ENCODE assay signal across 8 cellular contexts in genomic region chr17:5281814-5282638, GRCh38. TPM values are rescaled to one million over a fixed set of nuclear protein-coding genes. Genes with fewer than 3 reads are reported as not detected.
DNase-seq lines count a peak whose midpoint lies in the region; ATAC-seq, FAIRE-seq and TF ChIP-seq lines count a peak whose summit lies in the region.

A gene with protein sequence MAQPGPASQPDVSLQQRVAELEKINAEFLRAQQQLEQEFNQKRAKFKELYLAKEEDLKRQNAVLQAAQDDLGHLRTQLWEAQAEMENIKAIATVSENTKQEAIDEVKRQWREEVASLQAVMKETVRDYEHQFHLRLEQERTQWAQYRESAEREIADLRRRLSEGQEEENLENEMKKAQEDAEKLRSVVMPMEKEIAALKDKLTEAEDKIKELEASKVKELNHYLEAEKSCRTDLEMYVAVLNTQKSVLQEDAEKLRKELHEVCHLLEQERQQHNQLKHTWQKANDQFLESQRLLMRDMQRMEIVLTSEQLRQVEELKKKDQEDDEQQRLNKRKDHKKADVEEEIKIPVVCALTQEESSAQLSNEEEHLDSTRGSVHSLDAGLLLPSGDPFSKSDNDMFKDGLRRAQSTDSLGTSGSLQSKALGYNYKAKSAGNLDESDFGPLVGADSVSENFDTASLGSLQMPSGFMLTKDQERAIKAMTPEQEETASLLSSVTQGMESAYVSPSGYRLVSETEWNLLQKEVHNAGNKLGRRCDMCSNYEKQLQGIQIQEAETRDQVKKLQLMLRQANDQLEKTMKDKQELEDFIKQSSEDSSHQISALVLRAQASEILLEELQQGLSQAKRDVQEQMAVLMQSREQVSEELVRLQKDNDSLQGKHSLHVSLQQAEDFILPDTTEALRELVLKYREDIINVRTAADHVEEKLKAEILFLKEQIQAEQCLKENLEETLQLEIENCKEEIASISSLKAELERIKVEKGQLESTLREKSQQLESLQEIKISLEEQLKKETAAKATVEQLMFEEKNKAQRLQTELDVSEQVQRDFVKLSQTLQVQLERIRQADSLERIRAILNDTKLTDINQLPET (plus strand): TSS chr17:5282284. CDS start chr17:5282487, 203 bp downstream.

- peak; percentile 85 for DNase-seq in GM12892 (ENCODE audit: insufficient read length)
- peak; percentile 76 for DNase-seq in NCI-H2171 treated with DMSO at 0.1 percent for 48 hours (lab: John Stamatoyannopoulos, UW)
- peak; percentile 88 for DNase-seq in MCF 10A (ENCODE audit: unreplicated experiment)

- TF ChIP-seq CTCF in VCaP (conservative IDR thresholded peaks at IDR 0.05) (0 out of 2 replicates have a peak, but pooled peaks have one; percentile 6), MCF 10A (IDR thresholded peaks at IDR 0.05; ENCODE audit: unreplicated experiment) (no peak)

- no TSS peak for BruUV-seq in MCF 10A (replicated peaks; lab: Mats Ljungman, UMichigan)

- H3K4me3 ChIP-seq in iPS-18c (ENCODE audit: insufficient read depth, low read depth, low read length) (peak within 1 kb of the TSS; percentile 76), skeletal muscle tissue (ENCODE audit: low read length in 3 of 3) (peak within 1 kb of the TSS; percentile 78 to 90 (median 82))

- peak within 1 kb of the TSS; percentile 51 for H3K27ac Mint-ChIP-seq in MCF 10A (ENCODE audit: low read depth, unreplicated experiment)

- peaks cover 29 to 31% (median 29%) of the 10 kb centered on the region in 3 donors for H3K4me1 ChIP-seq in skeletal muscle tissue (ENCODE audit: control insufficient read depth in 3 of 3, insufficient read depth in 3 of 3, low read length in 3 of 3)

- peak within 1 kb of the TSS; percentile 80 to 87 (median 81) for H3K9ac ChIP-seq in skeletal muscle tissue (ENCODE audit: low read depth in 1 of 3, low read length in 3 of 3)

- no peaks in the 10 kb centered on the region for H3K9me3 Mint-ChIP-seq in MCF 10A (ENCODE audit: unreplicated experiment)

- H3K4me3 Mint-ChIP-seq in MCF 10A (ENCODE audit: unreplicated experiment) = peak within 1 kb of the TSS; percentile 74

- peaks cover 25% of the 10 kb centered on the region for H3K4me1 Mint-ChIP-seq in MCF 10A (ENCODE audit: insufficient read depth, unreplicated experiment)

- intact Hi-C loops in MCF 10A (cut with micrococcal nuclease) = no loop called here

- peak; percentile 94 for FAIRE-seq in GM12892 (lab: Jason Lieb, UNC)

- H3K36me3 ChIP-seq in skeletal muscle tissue (ENCODE audit: control insufficient read depth in 3 of 3, insufficient read depth in 3 of 3, low read length in 3 of 3) = no peaks in the 10 kb centered on the region

- POLR2A ChIA-PET in MCF 10A (lab: Yijun Ruan, JAX) = interaction anchor here (0.6 to 2.4 kb wide), 12 partner anchors 9 to 1371 kb away, joined by 3 to 10 read pairs (median 4); partner anchors contain the start of gene NUP88

- H3K27me3 Mint-ChIP-seq in MCF 10A (ENCODE audit: insufficient read depth, unreplicated experiment) = no peaks in the 10 kb centered on the region

- ATAC-seq in HG02943 (IDR thresholded peaks at IDR 0.05; ENCODE audit: low read depth, unreplicated experiment) = peak; percentile 59
- no peak for ATAC-seq in GM18858 (IDR thresholded peaks at IDR 0.05; ENCODE audit: unreplicated experiment)

- peaks cover 26% of the 10 kb centered on the region for H3K36me3 Mint-ChIP-seq in MCF 10A (ENCODE audit: insufficient read depth, unreplicated experiment)

- peak; percentile 89 for TF ChIP-seq POLR2A in GM12892 (IDR thresholded peaks at IDR 0.05; ENCODE audit: low read depth, low read length)

- peak within 1 kb of the TSS; percentile 89 for H3K27ac ChIP-seq in VCaP
- H3K27ac ChIP-seq in skeletal muscle tissue (ENCODE audit: low read depth, low read length) = peak within 1 kb of the TSS; percentile 83

- H3K9me3 ChIP-seq in iPS-18c (ENCODE audit: control insufficient read depth, insufficient read depth, low read length) = no peaks in the 10 kb centered on the region
- H3K9me3 ChIP-seq in skeletal muscle tissue (ENCODE audit: control insufficient read depth in 3 of 3, low read length in 3 of 3) = no peaks in the 10 kb centered on the region

- H3K27me3 ChIP-seq in skeletal muscle tissue (ENCODE audit: control insufficient read depth in 3 of 3, insufficient read depth in 3 of 3, low read length in 3 of 3) = no peaks in the 10 kb centered on the region

- CTCF ChIA-PET in MCF 10A (lab: Yijun Ruan, JAX) = interaction anchor here (0.6 to 1.4 kb wide), 2 partner anchors 26 to 372 kb away, joined by 3 to 4 read pairs; no protein-coding TSS in a partner anchor

RNA-seq across cellular contexts. Expression of the gene that starts here (rescaled TPM):
- 47.0 TPM for polyA plus RNA-seq in GM12892 (2012; ENCODE audit: missing spikeins)
- total RNA-seq in MCF 10A (2022) (49.5 and 50.1 TPM in 2 replicates), skeletal muscle tissue (26.6 TPM)
